ENCODE assay signal across 1 cellular context in genomic region chr1:17587693-17588047, GRCh38.
TF ChIP-seq lines count a peak whose summit lies in the region.

No MANE protein-coding gene starts in this region.

TF ChIP-seq in WTC11, 78 proteins besides CTCF, POLR2A, EP300 and RAD21 (continued from another document):
- no peak for TF ChIP-seq PRDM15 (CRISPR knock-in tag; IDR thresholded peaks at IDR 0.05)
- no peak for TF ChIP-seq PRRX2 (CRISPR knock-in tag; IDR thresholded peaks at IDR 0.05)
